ENCODE assay signal across 12 cellular contexts in the genomic region with DNA sequence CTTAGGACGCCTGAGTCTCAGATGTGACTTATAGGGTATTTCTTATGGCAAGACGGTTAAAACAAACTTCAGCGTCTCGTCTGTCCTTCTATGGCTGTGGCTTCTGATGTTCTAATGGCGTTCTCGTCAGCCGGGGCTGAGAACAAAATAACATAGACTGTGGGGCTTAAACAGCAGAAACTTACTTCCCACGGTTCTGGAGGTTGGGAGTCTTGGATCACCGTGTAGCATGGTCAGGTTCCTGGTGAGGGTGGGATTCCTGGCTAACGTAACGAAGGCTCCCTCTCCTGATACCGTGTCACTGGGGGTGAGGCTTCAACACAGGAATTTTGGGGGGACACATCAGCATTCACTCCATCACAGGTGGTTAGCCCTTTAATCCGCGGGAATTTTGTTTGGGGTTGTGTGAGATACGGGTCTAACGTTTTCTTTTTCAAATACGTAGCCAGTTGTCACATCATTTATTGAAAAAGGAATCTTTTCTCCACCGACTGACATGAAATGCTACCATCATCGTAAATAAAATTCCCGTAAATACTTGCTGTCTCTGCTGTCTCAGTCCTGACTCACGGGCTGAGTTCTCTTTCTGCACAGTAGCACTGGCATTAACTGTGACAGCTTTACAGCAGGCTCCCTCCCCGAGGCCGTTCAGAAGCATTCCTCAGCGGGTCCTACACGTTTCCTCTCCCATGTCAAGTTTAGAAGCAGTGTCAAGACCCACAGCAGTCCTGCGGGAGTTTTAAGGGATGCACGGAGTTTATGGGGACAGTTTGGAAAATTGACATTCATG. TPM values are rescaled to one million over a fixed set of nuclear protein-coding genes. Genes with fewer than 3 reads are reported as not detected.
DNase-seq lines count a peak whose midpoint lies in the region; TF ChIP-seq lines count a peak whose summit lies in the region.
"Had no signal": no experiment of that assay in that cellular context is flagged by ENCODE, and none has a peak within 500 bp of the region (broad histone marks: within the 10 kb centered on the region; RNA-seq: fewer than 3 reads in every experiment).

No MANE protein-coding gene starts in this region.

- H3K4me1 Mint-ChIP-seq in activated T-cell treated with anti-CD3 and anti-CD28 coated beads, Interleukin-2, amount 50 U/mL, for 24 hours (ENCODE audit: low read depth), result peaks cover 23% of the 10 kb centered on the region
- H3K4me1 Mint-ChIP-seq in type B pancreatic cell (ENCODE audit: unreplicated experiment), result peaks cover 40% of the 10 kb centered on the region

- no peaks in the 10 kb centered on the region for H3K9me3 Mint-ChIP-seq in activated T-cell treated with anti-CD3 and anti-CD28 coated beads, Interleukin-2, amount 50 U/mL, for 24 hours
- no peaks in the 10 kb centered on the region for H3K9me3 Mint-ChIP-seq in type B pancreatic cell
- H3K9me3 Mint-ChIP-seq: stimulated activated naive CD8-positive, alpha-beta T cell treated with anti-CD3 and anti-CD28 coated beads, Interleukin-15, amount 100 ng/mL, for 72 hours; T-helper 2 cell treated with Interferon-gamma antibody and Interleukin-4, amounts not matched to agents 5 μg/mL and 100 μg/mL, for 36 hours had no signal

- peak overlapping the region; percentile 88 for H3K27ac ChIP-seq in cingulate gyrus (ENCODE audit: low read depth, low read length)

- DNase-seq in activated T-cell treated with anti-CD3 and anti-CD28 coated beads, Interleukin-2, amount 50 U/mL, for 24 hours, result peak; percentile 6
- no peak for DNase-seq in activated T-cell treated with anti-CD3 and anti-CD28 coated beads, Interleukin-2, amount 50 U/mL, for 1 hour
- peak; percentile 69 for DNase-seq in mesenteric fat pad (ENCODE audit: low spot score)
- peak; percentile 59 for DNase-seq in type B pancreatic cell (ENCODE audit: extremely low spot score, unreplicated experiment)
- no peak for DNase-seq in GF-D8 (lab: John Stamatoyannopoulos, UW)
- no peak for DNase-seq in SHP77 (lab: John Stamatoyannopoulos, UW)
- no peak for DNase-seq in HK-2 (ENCODE audit: unreplicated experiment)
- DNase-seq: 8988T; NCI-H2029 treated with DMSO at 0.1 percent for 48 hours; stimulated activated naive CD8-positive, alpha-beta T cell treated with anti-CD3 and anti-CD28 coated beads, Interleukin-15, amount 100 ng/mL, for 72 hours had no signal

- no peaks in the 10 kb centered on the region for H3K36me3 Mint-ChIP-seq in activated T-cell treated with anti-CD3 and anti-CD28 coated beads, Interleukin-2, amount 50 U/mL, for 24 hours (ENCODE audit: low read depth)
- peaks cover 13% of the 10 kb centered on the region for H3K36me3 Mint-ChIP-seq in type B pancreatic cell

- no peak overlapping the region for H3K27ac Mint-ChIP-seq in activated T-cell treated with anti-CD3 and anti-CD28 coated beads, Interleukin-2, amount 50 U/mL, for 24 hours
- peak overlapping the region; percentile 42 for H3K27ac Mint-ChIP-seq in type B pancreatic cell
- H3K27ac Mint-ChIP-seq: T-helper 2 cell treated with Interferon-gamma antibody and Interleukin-4, amounts not matched to agents 5 μg/mL and 100 μg/mL, for 36 hours had no signal

- TF ChIP-seq CTCF in type B pancreatic cell (conservative IDR thresholded peaks at IDR 0.05), result no peak

- no peak overlapping the region for H3K4me3 Mint-ChIP-seq in activated T-cell treated with anti-CD3 and anti-CD28 coated beads, Interleukin-2, amount 50 U/mL, for 24 hours
- H3K4me3 Mint-ChIP-seq in type B pancreatic cell, result peak overlapping the region; percentile 59
- H3K4me3 Mint-ChIP-seq: stimulated activated naive CD8-positive, alpha-beta T cell treated with anti-CD3 and anti-CD28 coated beads, Interleukin-15, amount 100 ng/mL, for 72 hours; T-helper 2 cell treated with Interferon-gamma antibody and Interleukin-4, amounts not matched to agents 5 μg/mL and 100 μg/mL, for 36 hours had no signal

- no peaks in the 10 kb centered on the region for H3K27me3 Mint-ChIP-seq in activated T-cell treated with anti-CD3 and anti-CD28 coated beads, Interleukin-2, amount 50 U/mL, for 24 hours
- H3K27me3 Mint-ChIP-seq in type B pancreatic cell, result no peaks in the 10 kb centered on the region

RNA-seq across cellular contexts. Expression of gene POFUT2, which starts 8.1 kb away (rescaled TPM):
- total RNA-seq in mesenteric fat pad, result 29.6 TPM
- total RNA-seq in type B pancreatic cell (ENCODE audit: low replicate concordance), result 42.5 and 52.8 TPM in 2 replicates

Comparison
In these comparisons a context has a peak if more than half of its experiments do, and no peak if none do; other contexts are left out.
1. DNase-seq: peak in activated T-cell treated with anti-CD3 and anti-CD28 coated beads, Interleukin-2, amount 50 U/mL, for 24 hours (single experiment), mesenteric fat pad (single experiment) and type B pancreatic cell (single experiment); none in activated T-cell treated with anti-CD3 and anti-CD28 coated beads, Interleukin-2, amount 50 U/mL, for 1 hour (single experiment), GF-D8 (single experiment), SHP77 (0 of 2) and HK-2 (single experiment).